In the genomic region with DNA sequence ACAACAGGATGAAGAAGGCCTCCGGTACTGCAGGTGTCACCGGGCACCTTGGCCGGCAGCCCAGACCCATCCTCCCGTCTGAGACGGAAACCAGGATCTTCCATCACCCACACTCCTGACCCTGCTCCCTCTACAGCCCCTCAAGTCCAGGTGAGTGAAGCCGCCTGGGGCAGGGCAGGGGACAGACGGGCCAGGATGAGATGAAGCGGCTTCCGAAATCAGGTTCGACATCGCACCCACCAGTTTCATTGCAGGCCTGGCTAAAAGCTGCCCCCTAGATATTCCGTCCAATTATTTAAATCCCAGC, we compare ENCODE assay signal across 20 cellular contexts.
DNase-seq lines count a peak whose midpoint lies in the region; ATAC-seq and TF ChIP-seq lines count a peak whose summit lies in the region.
"Had no signal": no experiment of that assay in that cellular context is flagged by ENCODE, and none has a peak within 500 bp of the region (broad histone marks: within the 10 kb centered on the region; RNA-seq: fewer than 3 reads in every experiment).

No MANE protein-coding gene starts in this region.

- H3K4me1 Mint-ChIP-seq in activated naive CD8-positive, alpha-beta T cell treated with anti-CD3 and anti-CD28 coated beads, Interleukin-2, amount 50 U/mL, for 24 hours: no peaks in the 10 kb centered on the region
- H3K4me1 Mint-ChIP-seq in activated naive CD8-positive, alpha-beta T cell treated with anti-CD3 and anti-CD28 coated beads for 36 hours: no peaks in the 10 kb centered on the region
- H3K4me1 Mint-ChIP-seq in immature natural killer cell: no peaks in the 10 kb centered on the region
- H3K4me1 Mint-ChIP-seq: B cell; CD4-positive, alpha-beta memory T cell; GM23338 had no signal

- DNase-seq in NCI-H2029 treated with DMSO at 0.1 percent for 48 hours (lab: John Stamatoyannopoulos, UW): peak; percentile 9
- no peak for DNase-seq in NCI-H2029 (lab: John Stamatoyannopoulos, UW)
- DNase-seq in activated naive CD8-positive, alpha-beta T cell treated with anti-CD3 and anti-CD28 coated beads, Interleukin-2, amount 50 U/mL, for 24 hours: no peak
- DNase-seq in activated naive CD8-positive, alpha-beta T cell treated with anti-CD3 and anti-CD28 coated beads for 36 hours: no peak
- no peak for DNase-seq in SK-N-MC (ENCODE audit: low read depth, low spot score)
- DNase-seq in upper lobe of right lung: peak; percentile 40
- DNase-seq in G401 (ENCODE audit: low spot score): no peak
- DNase-seq in immature natural killer cell: no peak
- DNase-seq: C1 segment of cervical spinal cord; Caco-2; CD4-positive, alpha-beta memory T cell; DMS153; DND-41; GDM1; HFFc6 had no signal

- no peaks in the 10 kb centered on the region for H3K36me3 Mint-ChIP-seq in activated naive CD8-positive, alpha-beta T cell treated with anti-CD3 and anti-CD28 coated beads, Interleukin-2, amount 50 U/mL, for 24 hours (ENCODE audit: low read depth)
- H3K36me3 Mint-ChIP-seq in activated naive CD8-positive, alpha-beta T cell treated with anti-CD3 and anti-CD28 coated beads for 36 hours: no peaks in the 10 kb centered on the region
- H3K36me3 Mint-ChIP-seq in immature natural killer cell: no peaks in the 10 kb centered on the region
- H3K36me3 Mint-ChIP-seq: CD4-positive, alpha-beta memory T cell had no signal

- no peak overlapping the region for H3K27ac Mint-ChIP-seq in activated naive CD8-positive, alpha-beta T cell treated with anti-CD3 and anti-CD28 coated beads, Interleukin-2, amount 50 U/mL, for 24 hours
- no peak overlapping the region for H3K27ac Mint-ChIP-seq in activated naive CD8-positive, alpha-beta T cell treated with anti-CD3 and anti-CD28 coated beads for 36 hours
- H3K27ac Mint-ChIP-seq in immature natural killer cell: no peak overlapping the region
- H3K27ac Mint-ChIP-seq: B cell; CD4-positive, alpha-beta memory T cell; GM23338; HFFc6 had no signal

- no peaks in the 10 kb centered on the region for H3K27me3 ChIP-seq in upper lobe of right lung

- H3K9me3 ChIP-seq in SK-N-MC (ENCODE audit: low read depth, low read length): no peaks in the 10 kb centered on the region
- H3K9me3 ChIP-seq in upper lobe of right lung: no peaks in the 10 kb centered on the region
- H3K9me3 ChIP-seq: Caco-2, HAP-1 had no signal

- H3K27me3 Mint-ChIP-seq in activated naive CD8-positive, alpha-beta T cell treated with anti-CD3 and anti-CD28 coated beads, Interleukin-2, amount 50 U/mL, for 24 hours: no peaks in the 10 kb centered on the region
- H3K27me3 Mint-ChIP-seq in activated naive CD8-positive, alpha-beta T cell treated with anti-CD3 and anti-CD28 coated beads for 36 hours: peaks cover 6% of the 10 kb centered on the region
- peaks cover 2 to 5% (median 3%) of the 10 kb centered on the region in 3 donors for H3K27me3 Mint-ChIP-seq in immature natural killer cell (ENCODE audit: low read depth in 3 of 3)
- H3K27me3 Mint-ChIP-seq: B cell had no signal

- no peak overlapping the region for H3K4me3 Mint-ChIP-seq in activated naive CD8-positive, alpha-beta T cell treated with anti-CD3 and anti-CD28 coated beads, Interleukin-2, amount 50 U/mL, for 24 hours
- no peak overlapping the region for H3K4me3 Mint-ChIP-seq in activated naive CD8-positive, alpha-beta T cell treated with anti-CD3 and anti-CD28 coated beads for 36 hours
- no peak overlapping the region for H3K4me3 Mint-ChIP-seq in immature natural killer cell
- H3K4me3 Mint-ChIP-seq: B cell; CD4-positive, alpha-beta memory T cell; GM23338; HFFc6 had no signal

- peak; percentile 6 for ATAC-seq in activated naive CD8-positive, alpha-beta T cell treated with anti-CD3 and anti-CD28 coated beads, Interleukin-2, amount 50 U/mL, for 24 hours
- ATAC-seq in upper lobe of right lung: no peak
- ATAC-seq: GM12878, GM23338 had no signal

- H3K9ac ChIP-seq in SK-N-MC (ENCODE audit: insufficient read length): no peak overlapping the region

- no peaks in the 10 kb centered on the region for H3K9me3 Mint-ChIP-seq in activated naive CD8-positive, alpha-beta T cell treated with anti-CD3 and anti-CD28 coated beads, Interleukin-2, amount 50 U/mL, for 24 hours
- H3K9me3 Mint-ChIP-seq in activated naive CD8-positive, alpha-beta T cell treated with anti-CD3 and anti-CD28 coated beads for 36 hours: no peaks in the 10 kb centered on the region
- no peaks in the 10 kb centered on the region for H3K9me3 Mint-ChIP-seq in immature natural killer cell

- no peak overlapping the region for H3K27ac ChIP-seq in SK-N-MC
- no peak overlapping the region for H3K27ac ChIP-seq in upper lobe of right lung
- H3K27ac ChIP-seq: 22Rv1 had no signal

- no peak for TF ChIP-seq CTCF in upper lobe of right lung (IDR thresholded peaks at IDR 0.05)

- H3K4me3 ChIP-seq in SK-N-MC: peak overlapping the region; percentile 25; the same call in 1 of the 2 replicates
- no peak overlapping the region for H3K4me3 ChIP-seq in upper lobe of right lung
- H3K4me3 ChIP-seq: GM12878, GM23338, HAP-1 had no signal

- H3K36me3 ChIP-seq in SK-N-MC (ENCODE audit: insufficient read depth, low read length): no peaks in the 10 kb centered on the region
- no peaks in the 10 kb centered on the region for H3K36me3 ChIP-seq in upper lobe of right lung
- H3K36me3 ChIP-seq: HAP-1 had no signal

- in situ Hi-C loops in G401 (cut with HindIII; ENCODE audit: low sequenced_read_pairs): no loop called here

- no peaks in the 10 kb centered on the region for H3K4me1 ChIP-seq in upper lobe of right lung
- H3K4me1 ChIP-seq: Caco-2, HAP-1 had no signal

- intact Hi-C loops in upper lobe of right lung (cut with DNase I): no loop called here

Comparison
In these comparisons a context has a peak if more than half of its experiments do, and no peak if none do; other contexts are left out.
1. DNase-seq: peak in NCI-H2029 treated with DMSO at 0.1 percent for 48 hours (single experiment) and upper lobe of right lung (single experiment); none in NCI-H2029 (single experiment), activated naive CD8-positive, alpha-beta T cell treated with anti-CD3 and anti-CD28 coated beads, Interleukin-2, amount 50 U/mL, for 24 hours (single experiment), activated naive CD8-positive, alpha-beta T cell treated with anti-CD3 and anti-CD28 coated beads for 36 hours (single experiment), SK-N-MC (single experiment), G401 (single experiment) and immature natural killer cell (0 of 3).